Comparison of ENCODE assay signal across 8 cellular contexts in genomic region chr6:31400467-31401289, GRCh38. TPM values are rescaled to one million over a fixed set of nuclear protein-coding genes. Genes with fewer than 3 reads are reported as not detected.
DNase-seq lines count a peak whose midpoint lies in the region; ATAC-seq and TF ChIP-seq lines count a peak whose summit lies in the region.

No MANE protein-coding gene starts in this region.

- peak overlapping the region; percentile 11 for H4K8ac ChIP-seq in trophoblast cell (ENCODE audit: low read depth, low read length)

- H3K4me1 Mint-ChIP-seq in CD4-positive, CD25-positive, alpha-beta regulatory T cell: peaks cover 26 to 83% (median 48%) of the 10 kb centered on the region in 4 donors
- peaks cover 44% of the 10 kb centered on the region for H3K4me1 Mint-ChIP-seq in activated naive CD4-positive, alpha-beta T cell treated with anti-CD3 and anti-CD28 coated beads for 36 hours (ENCODE audit: low read depth)

- no peak overlapping the region for H3K18ac ChIP-seq in trophoblast cell (ENCODE audit: low read length)

- ATAC-seq in CD4-positive, CD25-positive, alpha-beta regulatory T cell (ENCODE audit: low read depth in 2 of 2): peak; percentile 57

- H3K23ac ChIP-seq in trophoblast cell (ENCODE audit: low read length): no peak overlapping the region

- DNase-seq in CD4-positive, CD25-positive, alpha-beta regulatory T cell: peak; percentile 69 to 88 (median 76)
- DNase-seq in SIG-M5 (lab: John Stamatoyannopoulos, UW) (peak; percentile 26), head of caudate nucleus (peak; percentile 16 to 85 (median 64)), trophoblast cell (peak; percentile 16 to 31), ureter (ENCODE audit: low spot score) (peak; percentile 82), NCI-H446 (lab: John Stamatoyannopoulos, UW) (no peak)
- peak; percentile 80 for DNase-seq in activated naive CD4-positive, alpha-beta T cell treated with anti-CD3 and anti-CD28 coated beads for 36 hours

- peak overlapping the region; percentile 83 for H4K91ac ChIP-seq in trophoblast cell (ENCODE audit: low read depth, low read length)

- H3K14ac ChIP-seq in trophoblast cell (ENCODE audit: low read length): no peak overlapping the region

- H3K27me3 ChIP-seq in CD4-positive, CD25-positive, alpha-beta regulatory T cell (ENCODE audit: control insufficient read depth, insufficient read depth, low read length): no peaks in the 10 kb centered on the region
- H3K27me3 ChIP-seq in trophoblast cell (ENCODE audit: insufficient read depth, low read length): no peaks in the 10 kb centered on the region

- peak overlapping the region; percentile 25 for H2BK120ac ChIP-seq in trophoblast cell (ENCODE audit: insufficient read depth, low read length, poor library complexity)

- no peak overlapping the region for H2AFZ ChIP-seq in trophoblast cell (ENCODE audit: insufficient read depth, low read length, poor library complexity)

- H3K36me3 Mint-ChIP-seq in CD4-positive, CD25-positive, alpha-beta regulatory T cell: no peaks in the 10 kb centered on the region
- H3K36me3 Mint-ChIP-seq in activated naive CD4-positive, alpha-beta T cell treated with anti-CD3 and anti-CD28 coated beads for 36 hours (ENCODE audit: low read depth): no peaks in the 10 kb centered on the region

- H3K4me1 ChIP-seq in CD4-positive, CD25-positive, alpha-beta regulatory T cell (ENCODE audit: control insufficient read depth, insufficient read depth, low read length, poor library complexity, severe bottlenecking): peaks cover 70% of the 10 kb centered on the region
- H3K4me1 ChIP-seq in HEK293 (ENCODE audit: control insufficient read depth, insufficient read depth, low read length) (peaks cover 7% of the 10 kb centered on the region; the same call in 1 of the 2 replicates), trophoblast cell (ENCODE audit: control insufficient read depth in 1 of 2, insufficient read depth in 2 of 2, low read length in 2 of 2) (peaks cover 14 to 18% of the 10 kb centered on the region in 2 experiments)

- peak overlapping the region; percentile 31 for H4K12ac ChIP-seq in trophoblast cell (ENCODE audit: low read depth, low read length)

- CTCF ChIA-PET in HEK293 (lab: Yijun Ruan, JAX): interaction anchor here (0.6 to 10.0 kb wide), 18 partner anchors 9 to 242 kb away, joined by 3 to 98 read pairs (median 3); no protein-coding TSS in a partner anchor
- CTCF ChIA-PET in activated naive CD4-positive, alpha-beta T cell treated with anti-CD3 and anti-CD28 coated beads for 36 hours (lab: Charles Lee): interaction anchor here (0.6 to 5.0 kb wide), 9 partner anchors 22 to 577 kb away, joined by 3 to 44 read pairs (median 5); partner anchors contain the start of gene NCR3

- H2AK5ac ChIP-seq in trophoblast cell (ENCODE audit: low read length): no peak overlapping the region

- no peak; the same call in 1 of the 2 replicates for TF ChIP-seq CTCF in HEK293 (tag by site-specific recombination; IDR thresholded peaks at IDR 0.05)

- H2BK12ac ChIP-seq in trophoblast cell (ENCODE audit: low read length): no peak overlapping the region

- intact Hi-C loops in activated naive CD4-positive, alpha-beta T cell treated with anti-CD3 and anti-CD28 coated beads for 36 hours (cut with micrococcal nuclease): loop anchor here (1.0 to 5.0 kb wide), 3 partner anchors 92 to 262 kb away; partner anchors contain the start of genes C6orf47 and GPANK1
- intact Hi-C loops in head of caudate nucleus (cut with DNase I): no loop called here

- peaks cover 9% of the 10 kb centered on the region for H3K79me2 ChIP-seq in trophoblast cell (ENCODE audit: control insufficient read depth, insufficient read depth, low read length, poor library complexity)

- POLR2A ChIA-PET in HEK293 (lab: Yijun Ruan, JAX): interaction anchor here (0.6 to 2.5 kb wide), 6 partner anchors 42 to 462 kb away, joined by 3 to 6 read pairs (median 4); partner anchors contain the start of genes DDX39B and NEU1

- peaks cover 8% of the 10 kb centered on the region for H3K79me1 ChIP-seq in trophoblast cell (ENCODE audit: low read length)

- H3K27me3 Mint-ChIP-seq in CD4-positive, CD25-positive, alpha-beta regulatory T cell: no peaks in the 10 kb centered on the region
- H3K27me3 Mint-ChIP-seq in activated naive CD4-positive, alpha-beta T cell treated with anti-CD3 and anti-CD28 coated beads for 36 hours (ENCODE audit: low read depth): no peaks in the 10 kb centered on the region

- peak overlapping the region; percentile 79 for H3K9ac ChIP-seq in trophoblast cell (ENCODE audit: low read length)

- H2BK5ac ChIP-seq in trophoblast cell (ENCODE audit: low read depth, low read length, poor library complexity): peak overlapping the region; percentile 31

- no peaks in the 10 kb centered on the region for H3K9me3 ChIP-seq in CD4-positive, CD25-positive, alpha-beta regulatory T cell (ENCODE audit: control insufficient read depth in 2 of 2, low read length in 2 of 2)
- H3K9me3 ChIP-seq in HEK293 (ENCODE audit: control insufficient read depth, insufficient read depth, low read depth, low read length) (no peaks in the 10 kb centered on the region), trophoblast cell (ENCODE audit: insufficient read depth, low read depth, low read length) (no peaks in the 10 kb centered on the region)

- H3K27ac ChIP-seq in CD4-positive, CD25-positive, alpha-beta regulatory T cell (ENCODE audit: insufficient read depth, low read length, poor library complexity, severe bottlenecking): peak overlapping the region; percentile 84
- H3K27ac ChIP-seq in HEK293 (ENCODE audit: extremely low read depth, low read depth, low read length) (peak overlapping the region; percentile 66; the same call in 1 of the 2 replicates), trophoblast cell (ENCODE audit: low read depth, low read length) (peak overlapping the region; percentile 85)

- H3K4ac ChIP-seq in trophoblast cell (ENCODE audit: low read depth, low read length): no peak overlapping the region

- H3K4me3 ChIP-seq in CD4-positive, CD25-positive, alpha-beta regulatory T cell (ENCODE audit: low read depth, low read length): peak overlapping the region; percentile 90
- H3K4me3 ChIP-seq in HEK293 (ENCODE audit: low read depth, low read length) (peak overlapping the region; percentile 69), trophoblast cell (ENCODE audit: low read depth, low read length) (peak overlapping the region; percentile 76)

- no peaks in the 10 kb centered on the region for H3K36me3 ChIP-seq in CD4-positive, CD25-positive, alpha-beta regulatory T cell (ENCODE audit: control insufficient read depth, insufficient read depth, low read length)
- H3K36me3 ChIP-seq in HEK293 (ENCODE audit: control insufficient read depth in 2 of 2, insufficient read depth in 1 of 2, low read length in 2 of 2) (no peaks in the 10 kb centered on the region), trophoblast cell (ENCODE audit: control insufficient read depth in 1 of 2, insufficient read depth in 2 of 2, low read length in 2 of 2) (no peaks in the 10 kb centered on the region)

- no peaks in the 10 kb centered on the region for H3K9me3 Mint-ChIP-seq in CD4-positive, CD25-positive, alpha-beta regulatory T cell
- H3K9me3 Mint-ChIP-seq in activated naive CD4-positive, alpha-beta T cell treated with anti-CD3 and anti-CD28 coated beads for 36 hours: no peaks in the 10 kb centered on the region

- peak overlapping the region; percentile 92 for H3K4me2 ChIP-seq in trophoblast cell (ENCODE audit: low read length)

- H3K4me3 Mint-ChIP-seq in CD4-positive, CD25-positive, alpha-beta regulatory T cell: peak overlapping the region; percentile 91 to 98 (median 96)
- H3K4me3 Mint-ChIP-seq in activated naive CD4-positive, alpha-beta T cell treated with anti-CD3 and anti-CD28 coated beads for 36 hours: peak overlapping the region; percentile 92

- no CpG with 5 or more reads among the region's 30 CpGs for WGBS in trophoblast cell (ENCODE audit: extremely low coverage, insufficient coverage, insufficient read length)

- peak overlapping the region; percentile 93 to 99 (median 97) for H3K27ac Mint-ChIP-seq in CD4-positive, CD25-positive, alpha-beta regulatory T cell
- peak overlapping the region; percentile 84 for H3K27ac Mint-ChIP-seq in activated naive CD4-positive, alpha-beta T cell treated with anti-CD3 and anti-CD28 coated beads for 36 hours

TF ChIP-seq in HEK293, 187 proteins besides CTCF, POLR2A, EP300 and RAD21 (continues in another document):
- TF ChIP-seq ZNF132 (tag by site-specific recombination; IDR thresholded peaks at IDR 0.05; ENCODE audit: borderline replicate concordance) (no peak), ZNF571 (tag by site-specific recombination; IDR thresholded peaks at IDR 0.05) (no peak), ZNF354C (tag by site-specific recombination; IDR thresholded peaks at IDR 0.05; ENCODE audit: borderline replicate concordance, low read depth) (no peak), ZNF211 (tag by site-specific recombination; IDR thresholded peaks at IDR 0.05; ENCODE audit: low read depth) (no peak), SCRT2 (tag by site-specific recombination; IDR thresholded peaks at IDR 0.05) (peak; percentile 64; the same call in 1 of the 2 replicates), ZNF341 (tag by site-specific recombination; IDR thresholded peaks at IDR 0.05; ENCODE audit: low read depth) (peak; percentile 97)

RNA-seq across cellular contexts. Expression of gene MICA, which starts 2.7 kb away (rescaled TPM):
- 15.9 TPM for total RNA-seq in CD4-positive, CD25-positive, alpha-beta regulatory T cell
- polyA plus RNA-seq in CD4-positive, CD25-positive, alpha-beta regulatory T cell: 10 to 100 TPM in 1 of 4 donors, 1 to 10 TPM in 3; 6.4 to 10.6 (median 7.5) TPM
- 10 to 100 TPM; 10.2 to 10.4 TPM for total RNA-seq in activated naive CD4-positive, alpha-beta T cell treated with anti-CD3 and anti-CD28 coated beads for 36 hours
- 11.7 and 13.0 TPM in 2 replicates for polyA plus RNA-seq in trophoblast cell (2013)
- 27.7 TPM for total RNA-seq in ureter

RNA-seq across cellular contexts. Expression of gene HLA-B, which starts 43.7 kb away (rescaled TPM):
- 8,618 TPM for total RNA-seq in CD4-positive, CD25-positive, alpha-beta regulatory T cell
- 1,000 to 10,000 TPM; 4,778 to 8,292 (median 6,791) TPM for polyA plus RNA-seq in CD4-positive, CD25-positive, alpha-beta regulatory T cell
- total RNA-seq in activated naive CD4-positive, alpha-beta T cell treated with anti-CD3 and anti-CD28 coated beads for 36 hours: 1,000 to 10,000 TPM; 3,225 to 3,295 TPM
- polyA plus RNA-seq in trophoblast cell (2013): 7.3 and 7.6 TPM in 2 replicates
- total RNA-seq in ureter: 562 TPM

Comparison
In these comparisons a context has a peak if more than half of its experiments do, and no peak if none do; other contexts are left out.
1. DNase-seq: peak in CD4-positive, CD25-positive, alpha-beta regulatory T cell (3 of 3), SIG-M5 (single experiment), activated naive CD4-positive, alpha-beta T cell treated with anti-CD3 and anti-CD28 coated beads for 36 hours (single experiment), head of caudate nucleus (42 of 42), trophoblast cell (2 of 2) and ureter (single experiment); none in NCI-H446 (0 of 2).
2. Peak in every context shown above with its lines, with median percentiles within 50 percentile points of each other: H3K27ac ChIP-seq and H3K4me3 ChIP-seq.